Comparison of ENCODE assay signal across 8 cellular contexts in the genomic region with DNA sequence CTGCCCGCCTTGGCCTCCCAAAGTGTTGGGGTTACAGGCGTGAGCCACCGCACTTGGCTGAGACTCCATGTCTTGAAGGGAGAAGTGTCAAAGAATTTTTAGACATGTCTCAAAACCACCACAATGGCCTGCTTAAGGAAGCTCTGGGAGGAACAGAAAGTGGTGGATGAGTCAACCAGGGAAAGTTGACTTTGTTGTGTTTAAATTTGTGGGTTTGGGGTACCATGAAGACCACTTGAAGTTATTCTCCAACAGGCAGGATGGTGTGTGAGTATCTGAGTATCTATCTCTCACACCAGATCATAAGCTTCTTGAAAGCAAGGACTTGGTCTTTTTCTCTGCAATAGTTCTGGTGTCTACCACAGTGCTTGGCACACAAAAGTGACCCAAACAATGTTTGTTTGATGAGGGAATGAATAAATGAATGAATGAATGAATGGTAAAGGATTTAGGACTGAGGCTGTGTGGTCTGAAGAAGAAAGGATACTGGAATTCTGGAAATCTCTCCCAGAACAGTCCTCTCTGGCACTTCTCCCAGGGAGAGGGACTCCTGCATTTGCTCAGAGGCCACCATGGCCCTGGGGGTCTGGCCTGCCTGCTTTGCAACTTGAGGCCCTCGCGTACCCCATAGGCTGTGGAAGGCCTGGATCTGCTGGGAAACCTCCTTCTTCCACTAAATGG.
A peak's percentile ranks its signal among the peaks of the same experiment; 100 is the strongest.
DNase-seq lines count a peak whose midpoint lies in the region; ATAC-seq and TF ChIP-seq lines count a peak whose summit lies in the region.

No MANE protein-coding gene starts in this region.

- TF ChIP-seq CTCF in SU-DHL-6 (IDR thresholded peaks at IDR 0.05; ENCODE audit: insufficient read depth, low read length, poor library complexity, severe bottlenecking) = no peak
- no peak for TF ChIP-seq CTCF in osteoblast (IDR thresholded peaks at IDR 0.05; ENCODE audit: extremely low read depth, low read depth, low read length)

- H3K27ac ChIP-seq in SU-DHL-6 (ENCODE audit: low read depth, low read length) (peak overlapping the region; percentile 94), osteoblast (ENCODE audit: low read depth, low read length) (no peak overlapping the region)

- peak overlapping the region; percentile 71 for H3K4me2 ChIP-seq in SU-DHL-6 (ENCODE audit: low read depth, low read length, poor library complexity, severe bottlenecking)
- no peak overlapping the region for H3K4me2 ChIP-seq in osteoblast (ENCODE audit: insufficient read depth, low read length)

- no peaks in the 10 kb centered on the region for H3K27me3 ChIP-seq in SU-DHL-6 (ENCODE audit: low read length)
- H3K27me3 ChIP-seq in osteoblast (ENCODE audit: insufficient read depth, low read length) = no peaks in the 10 kb centered on the region

- no peaks in the 10 kb centered on the region for H3K9me2 ChIP-seq in SU-DHL-6 (replicated peaks; ENCODE audit: insufficient read depth, low read length)

- H3K9me3 ChIP-seq in SU-DHL-6 (ENCODE audit: insufficient read depth, low read length) (no peaks in the 10 kb centered on the region), osteoblast (ENCODE audit: low read depth, low read length) (no peaks in the 10 kb centered on the region)

- in situ Hi-C loops in ACHN (cut with HindIII; ENCODE audit: low pct_ligation_motif_present, low pct_unique_long_range_greater_than_20kb, low sequenced_read_pairs) = no loop called here

- no peak overlapping the region for H2AFZ ChIP-seq in SU-DHL-6 (ENCODE audit: low read depth, low read length, severe bottlenecking)
- peak overlapping the region; percentile 7 for H2AFZ ChIP-seq in osteoblast (ENCODE audit: low read length)

- H3K36me3 ChIP-seq in SU-DHL-6 (ENCODE audit: low read length) (no peaks in the 10 kb centered on the region), osteoblast (ENCODE audit: insufficient read depth, low read length) (no peaks in the 10 kb centered on the region)

- H3K9ac ChIP-seq in SU-DHL-6 (ENCODE audit: low read length) = peak overlapping the region; percentile 51

- H3K4me3 ChIP-seq in SU-DHL-6 (ENCODE audit: insufficient read depth, low read length, poor library complexity, severe bottlenecking) = peak overlapping the region; percentile 15
- no peak overlapping the region for H3K4me3 ChIP-seq in osteoblast (ENCODE audit: insufficient read depth, low read length)

- peak; percentile 26 for ATAC-seq in GM18909 (IDR thresholded peaks at IDR 0.05; ENCODE audit: poor library complexity, unreplicated experiment)
- ATAC-seq in HG02759 (IDR thresholded peaks at IDR 0.05; ENCODE audit: unreplicated experiment) = peak; percentile 31

- H4K20me1 ChIP-seq in SU-DHL-6 (ENCODE audit: low read depth, low read length) (no peaks in the 10 kb centered on the region), osteoblast (ENCODE audit: insufficient read depth, low read length) (peaks cover 3% of the 10 kb centered on the region)

- DNase-seq in osteoblast (ENCODE audit: insufficient read length, low spot score, missing footprints) = no peak
- DNase-seq in NCI-H226 = no peak
- no peak for DNase-seq in DMS 273 (lab: John Stamatoyannopoulos, UW; ENCODE audit: unreplicated experiment)
- no peak for DNase-seq in cerebellar cortex (ENCODE audit: low spot score)
- DNase-seq in ACHN = no peak

- H3K4me1 ChIP-seq in osteoblast (ENCODE audit: insufficient read depth, low read length) = no peaks in the 10 kb centered on the region

- H3F3A ChIP-seq in SU-DHL-6 (ENCODE audit: insufficient read depth) = peaks cover 66% of the 10 kb centered on the region

- H3K79me2 ChIP-seq in SU-DHL-6 (ENCODE audit: insufficient read depth, low read length) = no peaks in the 10 kb centered on the region
- no peaks in the 10 kb centered on the region for H3K79me2 ChIP-seq in osteoblast (ENCODE audit: insufficient read depth, low read length)
